ENCODE assay signal across 8 cellular contexts in genomic region chr10:84308481-84309304, GRCh38. TPM values are rescaled to one million over a fixed set of nuclear protein-coding genes. Genes with fewer than 3 reads are reported as not detected.
DNase-seq lines count a peak whose midpoint lies in the region; ATAC-seq and TF ChIP-seq lines count a peak whose summit lies in the region.

No MANE protein-coding gene starts in this region.

- no peaks in the 10 kb centered on the region for H3K36me3 ChIP-seq in BLaER1
- no peaks in the 10 kb centered on the region for H3K36me3 ChIP-seq in lower lobe of right lung

- DNase-seq in NCI-H345 treated with DMSO at 0.1 percent for 48 hours (lab: John Stamatoyannopoulos, UW; ENCODE audit: unreplicated experiment) (peak; percentile 27), lower lobe of right lung (peak; percentile 55), NCI-H2227 treated with DMSO at 0.1 percent for 48 hours (lab: John Stamatoyannopoulos, UW) (no peak), RKO (ENCODE audit: low spot score) (no peak)

- peak overlapping the region; percentile 71 for H3K4me2 ChIP-seq in BLaER1

- H3K9me3 ChIP-seq in BLaER1 (peaks cover 8% of the 10 kb centered on the region), lower lobe of right lung (no peaks in the 10 kb centered on the region)

- H3K4me3 ChIP-seq in BLaER1 (no peak overlapping the region), lower lobe of right lung (no peak overlapping the region)

- H3K9ac ChIP-seq in BLaER1: no peak overlapping the region

- H3K4me1 ChIP-seq in BLaER1 (peaks cover 32% of the 10 kb centered on the region), lower lobe of right lung (peaks cover 21% of the 10 kb centered on the region)

- H3K27ac ChIP-seq in BLaER1 (no peak overlapping the region), lower lobe of right lung (peak overlapping the region; percentile 31)

- H3K4me3 Mint-ChIP-seq in activated naive CD4-positive, alpha-beta T cell treated with anti-CD3 and anti-CD28 coated beads, Interleukin-2, amount 50 U/mL, for 24 hours: peak overlapping the region; percentile 24

- H3K27me3 Mint-ChIP-seq in activated naive CD4-positive, alpha-beta T cell treated with anti-CD3 and anti-CD28 coated beads, Interleukin-2, amount 50 U/mL, for 24 hours: no peaks in the 10 kb centered on the region

- H3K27me3 ChIP-seq in BLaER1: no peaks in the 10 kb centered on the region
- H3K27me3 ChIP-seq in lower lobe of right lung (ENCODE audit: low read depth): no peaks in the 10 kb centered on the region

- H3K36me3 Mint-ChIP-seq in activated naive CD4-positive, alpha-beta T cell treated with anti-CD3 and anti-CD28 coated beads, Interleukin-2, amount 50 U/mL, for 24 hours: no peaks in the 10 kb centered on the region

- TF ChIP-seq CTCF in lower lobe of right lung (IDR thresholded peaks at IDR 0.05): no peak

- ATAC-seq in GM21526 (IDR thresholded peaks at IDR 0.05; ENCODE audit: low FRiP score, unreplicated experiment): peak; percentile 53
- peak; percentile 55 to 64 for ATAC-seq in lower lobe of right lung
- ATAC-seq in HG03139 (IDR thresholded peaks at IDR 0.05; ENCODE audit: unreplicated experiment): no peak

- no peaks in the 10 kb centered on the region for H3K9me3 Mint-ChIP-seq in activated naive CD4-positive, alpha-beta T cell treated with anti-CD3 and anti-CD28 coated beads, Interleukin-2, amount 50 U/mL, for 24 hours

- intact Hi-C loops in lower lobe of right lung (cut with DNase I): no loop called here

- H3K4me1 Mint-ChIP-seq in activated naive CD4-positive, alpha-beta T cell treated with anti-CD3 and anti-CD28 coated beads, Interleukin-2, amount 50 U/mL, for 24 hours: peaks cover 27% of the 10 kb centered on the region

- H4K20me1 ChIP-seq in BLaER1: no peaks in the 10 kb centered on the region

- H3K27ac Mint-ChIP-seq in activated naive CD4-positive, alpha-beta T cell treated with anti-CD3 and anti-CD28 coated beads, Interleukin-2, amount 50 U/mL, for 24 hours: peak overlapping the region; percentile 73

RNA-seq across cellular contexts. Expression of gene CCSER2, which starts 19.7 kb away (rescaled TPM):
- total RNA-seq in lower lobe of right lung: 66.1 TPM

Comparison
In these comparisons a context has a peak if more than half of its experiments do, and no peak if none do; other contexts are left out.
1. DNase-seq: peak in NCI-H345 treated with DMSO at 0.1 percent for 48 hours (single experiment) and lower lobe of right lung (single experiment); none in NCI-H2227 treated with DMSO at 0.1 percent for 48 hours (single experiment) and RKO (single experiment).